ENCODE assay signal across 3 cellular contexts in the genomic region with DNA sequence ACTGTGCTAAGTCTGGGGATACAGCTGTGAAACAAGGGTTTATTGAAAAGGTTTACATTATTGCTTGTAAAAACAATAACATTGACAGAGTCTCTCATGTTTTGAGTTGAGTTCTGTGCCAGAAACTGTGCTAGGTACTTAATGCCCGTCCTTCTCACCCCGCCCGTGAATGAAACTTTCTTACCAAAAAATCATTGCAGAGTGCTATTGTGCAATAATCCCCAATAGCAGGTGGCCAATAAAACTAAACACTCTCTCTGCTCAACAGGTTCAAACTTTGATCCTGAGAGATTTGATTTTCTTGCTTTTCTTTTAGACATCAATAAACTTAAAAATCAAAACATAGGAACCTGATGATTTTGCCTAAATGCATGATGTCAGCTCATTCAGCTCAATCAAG.
TF ChIP-seq lines count a peak whose summit lies in the region.

No MANE protein-coding gene starts in this region.

TF ChIP-seq in IMR-90, 13 proteins besides CTCF, POLR2A, EP300 and RAD21:
- no peak for TF ChIP-seq MXI1 (IDR thresholded peaks at IDR 0.05; ENCODE audit: borderline replicate concordance, low read depth, low read length)
- TF ChIP-seq SMC3 (IDR thresholded peaks at IDR 0.05; ENCODE audit: low read depth, low read length) = no peak
- peak; percentile 69 for TF ChIP-seq CEBPB (IDR thresholded peaks at IDR 0.05; ENCODE audit: low read depth, low read length)
- TF ChIP-seq USF2 (IDR thresholded peaks at IDR 0.05; ENCODE audit: low read depth, low read length) = no peak

TF ChIP-seq in H1, 55 proteins besides CTCF, POLR2A, EP300 and RAD21:
- TF ChIP-seq CEBPB (IDR thresholded peaks at IDR 0.05; ENCODE audit: low read depth, low read length) (peak; percentile 59; the same call in 1 of the 2 replicates), RXRA (IDR thresholded peaks at IDR 0.05; ENCODE audit: insufficient read depth, low read depth, low read length) (no peak)
TF ChIP-seq in H1: peak in this region for 1.

TF ChIP-seq in HepG2, 621 proteins besides CTCF, POLR2A, EP300 and RAD21:
- TF ChIP-seq KAT7 (CRISPR knock-in tag; IDR thresholded peaks at IDR 0.05; ENCODE audit: borderline replicate concordance) (no peak), ZKSCAN1 (IDR thresholded peaks at IDR 0.05; ENCODE audit: low read length) (no peak), CEBPB (IDR thresholded peaks at IDR 0.05; ENCODE audit: borderline replicate concordance, low read depth, low read length) (peak; percentile 89)
